16 cellular contexts compared by ENCODE assay signal in genomic region chr3:30908466-30909037, GRCh38. TPM values are rescaled to one million over a fixed set of nuclear protein-coding genes. Genes with fewer than 3 reads are reported as not detected.
"Had no signal": no experiment of that assay in that cellular context is flagged by ENCODE, and none has a peak within 500 bp of the region (broad histone marks: within the 10 kb centered on the region; RNA-seq: fewer than 3 reads in every experiment).

No MANE protein-coding gene starts in this region.

- H3K4me1 ChIP-seq: thyroid gland had no signal

- H3K4me3 ChIP-seq: thyroid gland had no signal

- H3K27me3 Mint-ChIP-seq: activated CD4-positive, alpha-beta T cell treated with anti-CD3 and anti-CD28 coated beads, Interleukin-2, amount 10 ng/mL, durations not matched to agents 7 days and 5 days; activated naive CD8-positive, alpha-beta T cell treated with anti-CD3 and anti-CD28 coated beads, Interleukin-2, amount 10 ng/mL, durations not matched to agents 7 days and 5 days; brain; dendritic cell treated with granulocyte-macrophage colony-stimulating factor and Interleukin-4, amounts not matched to agents 40 ng/mL and 50 ng/mL, for 4 days had no signal

- H3K27ac Mint-ChIP-seq: activated CD4-positive, alpha-beta T cell treated with anti-CD3 and anti-CD28 coated beads, Interleukin-2, amount 10 ng/mL, durations not matched to agents 7 days and 5 days; activated naive CD8-positive, alpha-beta T cell treated with anti-CD3 and anti-CD28 coated beads, Interleukin-2, amount 10 ng/mL, durations not matched to agents 7 days and 5 days; brain; dendritic cell treated with granulocyte-macrophage colony-stimulating factor and Interleukin-4, amounts not matched to agents 40 ng/mL and 50 ng/mL, for 4 days; natural killer cell treated with Interleukin-12 subunit alpha and Interleukin-12 subunit beta and Interleukin-15 and Interleukin-18, amount 100 ng/mL, for 72 hours; stimulated activated effector memory CD8-positive, alpha-beta T cell treated with anti-CD3 and anti-CD28 coated beads, Interleukin-12 subunit alpha, Interleukin-12 subunit beta, amount 100 ng/mL, for 72 hours had no signal

- H3K36me3 ChIP-seq: thyroid gland had no signal

- H3K4me3 Mint-ChIP-seq: activated CD4-positive, alpha-beta T cell treated with anti-CD3 and anti-CD28 coated beads, Interleukin-2, amount 10 ng/mL, durations not matched to agents 7 days and 5 days; activated naive CD8-positive, alpha-beta T cell treated with anti-CD3 and anti-CD28 coated beads, Interleukin-2, amount 10 ng/mL, durations not matched to agents 7 days and 5 days; brain; dendritic cell treated with granulocyte-macrophage colony-stimulating factor and Interleukin-4, amounts not matched to agents 40 ng/mL and 50 ng/mL, for 4 days; natural killer cell treated with Interleukin-12 subunit alpha and Interleukin-12 subunit beta and Interleukin-15 and Interleukin-18, amount 100 ng/mL, for 72 hours; stimulated activated effector memory CD8-positive, alpha-beta T cell treated with anti-CD3 and anti-CD28 coated beads, Interleukin-12 subunit alpha, Interleukin-12 subunit beta, amount 100 ng/mL, for 72 hours had no signal

- H3K4me1 Mint-ChIP-seq: activated CD4-positive, alpha-beta T cell treated with anti-CD3 and anti-CD28 coated beads, Interleukin-2, amount 10 ng/mL, durations not matched to agents 7 days and 5 days; activated naive CD8-positive, alpha-beta T cell treated with anti-CD3 and anti-CD28 coated beads, Interleukin-2, amount 10 ng/mL, durations not matched to agents 7 days and 5 days; brain; stimulated activated effector memory CD8-positive, alpha-beta T cell treated with anti-CD3 and anti-CD28 coated beads, Interleukin-12 subunit alpha, Interleukin-12 subunit beta, amount 100 ng/mL, for 72 hours had no signal

- H3K27me3 ChIP-seq: thyroid gland had no signal

- H3K27ac ChIP-seq: thyroid gland had no signal

- DNase-seq: activated CD4-positive, alpha-beta T cell treated with anti-CD3 and anti-CD28 coated beads, Interleukin-2, amount 10 ng/mL, durations not matched to agents 7 days and 5 days; activated CD8-positive, alpha-beta memory T cell treated with anti-CD3 and anti-CD28 coated beads for 24 hours; activated naive CD4-positive, alpha-beta T cell; activated naive CD8-positive, alpha-beta T cell treated with anti-CD3 and anti-CD28 coated beads, Interleukin-2, amount 10 ng/mL, durations not matched to agents 7 days and 5 days; central memory CD4-positive, alpha-beta T cell; effector memory CD4-positive, alpha-beta T cell; foreskin melanocyte; retina; thyroid gland had no signal

- ATAC-seq: natural killer cell treated with Interleukin-12 subunit alpha and Interleukin-12 subunit beta and Interleukin-15 and Interleukin-18, amount 100 ng/mL, for 72 hours; stimulated activated effector memory CD8-positive, alpha-beta T cell treated with anti-CD3 and anti-CD28 coated beads, Interleukin-12 subunit alpha, Interleukin-12 subunit beta, amount 100 ng/mL, for 72 hours had no signal

- H3K9me3 Mint-ChIP-seq: activated CD4-positive, alpha-beta T cell treated with anti-CD3 and anti-CD28 coated beads, Interleukin-2, amount 10 ng/mL, durations not matched to agents 7 days and 5 days; activated naive CD8-positive, alpha-beta T cell treated with anti-CD3 and anti-CD28 coated beads, Interleukin-2, amount 10 ng/mL, durations not matched to agents 7 days and 5 days; brain; dendritic cell treated with granulocyte-macrophage colony-stimulating factor and Interleukin-4, amounts not matched to agents 40 ng/mL and 50 ng/mL, for 4 days; natural killer cell treated with Interleukin-12 subunit alpha and Interleukin-12 subunit beta and Interleukin-15 and Interleukin-18, amount 100 ng/mL, for 72 hours; stimulated activated effector memory CD8-positive, alpha-beta T cell treated with anti-CD3 and anti-CD28 coated beads, Interleukin-12 subunit alpha, Interleukin-12 subunit beta, amount 100 ng/mL, for 72 hours had no signal

- H3K36me3 Mint-ChIP-seq: activated naive CD8-positive, alpha-beta T cell treated with anti-CD3 and anti-CD28 coated beads, Interleukin-2, amount 10 ng/mL, durations not matched to agents 7 days and 5 days; brain; natural killer cell treated with Interleukin-12 subunit alpha and Interleukin-12 subunit beta and Interleukin-15 and Interleukin-18, amount 100 ng/mL, for 72 hours; stimulated activated effector memory CD8-positive, alpha-beta T cell treated with anti-CD3 and anti-CD28 coated beads, Interleukin-12 subunit alpha, Interleukin-12 subunit beta, amount 100 ng/mL, for 72 hours had no signal

RNA-seq across cellular contexts. Expression of gene GADL1, which starts 14.1 kb away (rescaled TPM):
- total RNA-seq: activated CD4-positive, alpha-beta T cell treated with anti-CD3 and anti-CD28 coated beads, Interleukin-2, amount 10 ng/mL, durations not matched to agents 7 days and 5 days; activated naive CD8-positive, alpha-beta T cell treated with anti-CD3 and anti-CD28 coated beads, Interleukin-2, amount 10 ng/mL, durations not matched to agents 7 days and 5 days; lower leg skin; mesenteric fat pad; natural killer cell treated with Interleukin-12 subunit alpha and Interleukin-12 subunit beta and Interleukin-15 and Interleukin-18, amount 100 ng/mL, for 72 hours; thyroid gland had no signal
- polyA plus RNA-seq: urinary bladder had no signal
